ENCODE assay signal across 8 cellular contexts in the genomic region with DNA sequence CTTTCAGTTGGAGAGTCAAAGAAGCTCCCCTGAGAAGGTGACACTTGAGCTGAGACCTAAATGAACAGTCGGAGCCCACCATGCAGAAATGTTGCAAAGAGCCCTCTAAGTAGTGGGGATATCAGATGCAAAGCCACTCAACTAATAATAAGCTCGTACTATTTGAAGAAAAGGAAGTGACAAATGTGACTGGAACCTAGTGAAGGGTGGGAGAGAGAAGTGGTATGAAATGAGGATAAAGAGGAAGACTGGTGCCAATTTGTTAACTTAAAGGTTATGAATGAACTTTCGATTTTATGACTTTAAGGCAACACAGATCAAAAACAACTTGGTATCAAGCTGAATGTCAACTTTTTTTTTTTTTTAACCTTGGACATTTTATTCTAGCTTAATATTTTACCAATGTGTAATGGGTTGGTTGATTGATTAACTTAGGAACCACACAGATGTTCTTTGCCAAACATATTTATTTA. TPM values are rescaled to one million over a fixed set of nuclear protein-coding genes. Genes with fewer than 3 reads are reported as not detected.
DNase-seq lines count a peak whose midpoint lies in the region; ATAC-seq lines count a peak whose summit lies in the region.

No MANE protein-coding gene starts in this region.

- H3K27me3 ChIP-seq in right cardiac atrium (ENCODE audit: control insufficient read depth, insufficient read depth) = no peaks in the 10 kb centered on the region

- no peak overlapping the region for H3K4me3 ChIP-seq in right cardiac atrium (ENCODE audit: low read length)

- peak; percentile 42 for ATAC-seq in GM21515 (IDR thresholded peaks at IDR 0.05; ENCODE audit: unreplicated experiment)
- peak in 1 of 2 donors; percentile 45 for ATAC-seq in right cardiac atrium
- ATAC-seq in HG02588 (IDR thresholded peaks at IDR 0.05; ENCODE audit: unreplicated experiment) = no peak

- H3K9me3 ChIP-seq in right cardiac atrium (ENCODE audit: control insufficient read depth, low read length) = no peaks in the 10 kb centered on the region

- whole genome bisulfite sequencing in right cardiac atrium = 54% methylated on average over 3 of the region's 3 CpGs

- DNase-seq in EH (ENCODE audit: low read depth) (peak; percentile 15), Kasumi-1 (lab: John Stamatoyannopoulos, UW) (peak; percentile 56 to 73), right cardiac atrium (no peak), cerebellum (ENCODE audit: low spot score) (no peak)
- DNase-seq in NK-92 treated with Interleukin-12 subunit alpha and Interleukin-12 subunit beta, amount 100 ng/mL, for 24 hours (lab: John Stamatoyannopoulos, UW) = no peak
- no peak for DNase-seq in stimulated activated CD4-positive, alpha-beta T cell treated with anti-CD3 and anti-CD28 coated beads, Interleukin-2, amount 100 ng/mL, for 24 hours

- H3K4me1 ChIP-seq in right cardiac atrium (ENCODE audit: control insufficient read depth, insufficient read depth, low read length) = no peaks in the 10 kb centered on the region

- intact Hi-C loops in right cardiac atrium (cut with DNase I) = no loop called here

- peak overlapping the region; percentile 45 for H3K27ac ChIP-seq in right cardiac atrium (ENCODE audit: low read length)

RNA-seq across cellular contexts. Expression of a gene that starts 14.7 kb away (rescaled TPM):
- 10 to 100 TPM; 52.6 to 84.2 (median 58.2) TPM for total RNA-seq in right cardiac atrium
- 45.8 TPM for polyA plus RNA-seq in right cardiac atrium
- total RNA-seq in cerebellum = 47.0 TPM

Comparison
In these comparisons a context has a peak if more than half of its experiments do, and no peak if none do; other contexts are left out.
1. DNase-seq: peak in EH (single experiment) and Kasumi-1 (2 of 2); none in right cardiac atrium (0 of 3), cerebellum (single experiment), NK-92 treated with Interleukin-12 subunit alpha and Interleukin-12 subunit beta, amount 100 ng/mL, for 24 hours (single experiment) and stimulated activated CD4-positive, alpha-beta T cell treated with anti-CD3 and anti-CD28 coated beads, Interleukin-2, amount 100 ng/mL, for 24 hours (0 of 2).